In the genomic region with DNA sequence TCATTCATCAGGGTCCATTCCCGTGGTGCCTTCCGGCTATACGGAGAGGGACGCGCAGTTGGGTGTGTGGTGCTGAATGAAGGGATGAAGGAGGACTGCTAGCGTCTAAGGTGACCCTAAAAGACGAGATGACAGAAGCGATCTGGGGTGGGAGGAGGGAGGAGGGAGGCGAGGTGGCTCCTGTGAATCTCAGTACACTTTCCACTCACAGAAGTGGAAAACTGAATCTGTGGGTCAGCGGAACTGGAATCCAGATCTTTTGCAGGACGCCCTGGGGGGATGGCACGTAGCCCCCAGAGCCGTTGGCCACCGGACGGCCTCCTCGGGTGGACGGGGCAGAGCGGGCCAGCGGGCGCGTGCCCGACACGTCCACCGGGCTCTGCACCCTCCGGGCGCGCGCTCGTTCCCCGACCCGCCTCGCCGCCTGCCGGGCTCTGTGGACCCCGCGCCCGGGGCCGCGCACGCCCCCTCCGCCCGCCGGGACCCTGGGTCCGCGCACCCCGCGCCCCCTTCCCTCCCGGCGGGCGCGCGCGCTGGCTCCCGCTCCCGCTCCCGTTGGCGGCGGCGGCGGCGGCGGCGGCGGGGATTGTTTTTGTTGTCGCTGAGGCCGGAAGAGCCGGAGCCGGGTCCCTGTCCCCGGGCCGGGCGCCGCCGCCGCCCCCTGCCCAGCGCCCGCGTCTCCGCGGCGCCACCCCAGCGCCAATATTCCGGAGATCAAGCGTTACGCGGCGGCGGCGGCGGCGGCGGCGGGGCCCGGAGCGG, we compare ENCODE assay signal across 8 cellular contexts. TPM values are rescaled to one million over a fixed set of nuclear protein-coding genes. Genes with fewer than 3 reads are reported as not detected.
DNase-seq lines count a peak whose midpoint lies in the region; ATAC-seq and TF ChIP-seq lines count a peak whose summit lies in the region.

A gene (plus strand): TSS at position 403 of the 762 bp plus-strand sequence. CDS start 401 bp downstream, outside the sequence.

- ATAC-seq in activated B cell treated with CpG ODN at 0.5 μM for 24 hours (ENCODE audit: low read depth) (peak; percentile 59), GM19467 (IDR thresholded peaks at IDR 0.05; ENCODE audit: unreplicated experiment) (no peak)

- H3K9me3 Mint-ChIP-seq in activated B cell treated with CpG ODN at 0.5 μM for 24 hours = no peaks in the 10 kb centered on the region
- no peaks in the 10 kb centered on the region for H3K9me3 Mint-ChIP-seq in dendritic cell treated with granulocyte-macrophage colony-stimulating factor and Interleukin-4, amounts not matched to agents 40 ng/mL and 50 ng/mL, for 4 days

- no peaks in the 10 kb centered on the region for H3K27me3 Mint-ChIP-seq in activated B cell treated with CpG ODN at 0.5 μM for 24 hours
- no peaks in the 10 kb centered on the region for H3K27me3 Mint-ChIP-seq in dendritic cell treated with granulocyte-macrophage colony-stimulating factor and Interleukin-4, amounts not matched to agents 40 ng/mL and 50 ng/mL, for 4 days

- DNase-seq in NCI-H524 (lab: John Stamatoyannopoulos, UW) (peak; percentile 9 to 59), NCI-H524 treated with DMSO at 0.1 percent for 48 hours (lab: John Stamatoyannopoulos, UW) (no peak), M059J (ENCODE audit: low read depth) (peak; percentile 64), activated B cell treated with CpG ODN at 0.5 μM for 24 hours (peak; percentile 52), kidney epithelial cell (ENCODE audit: low read depth) (peak; percentile 18)

- H3K27ac Mint-ChIP-seq in activated B cell treated with CpG ODN at 0.5 μM for 24 hours = peak within 1 kb of the TSS; percentile 76
- H3K27ac Mint-ChIP-seq in dendritic cell treated with granulocyte-macrophage colony-stimulating factor and Interleukin-4, amounts not matched to agents 40 ng/mL and 50 ng/mL, for 4 days = peak within 1 kb of the TSS; percentile 92

- peaks cover 2% of the 10 kb centered on the region for H3K36me3 Mint-ChIP-seq in activated B cell treated with CpG ODN at 0.5 μM for 24 hours (ENCODE audit: low read depth)
- peaks cover 6% of the 10 kb centered on the region for H3K36me3 Mint-ChIP-seq in dendritic cell treated with granulocyte-macrophage colony-stimulating factor and Interleukin-4, amounts not matched to agents 40 ng/mL and 50 ng/mL, for 4 days (ENCODE audit: low read depth)

- CTCF ChIA-PET in activated B cell treated with CpG ODN at 0.5 μM for 24 hours (lab: Charles Lee) = no interaction called here

- no peak for TF ChIP-seq CTCF in activated B cell treated with CpG ODN at 0.5 μM for 24 hours (IDR thresholded peaks at IDR 0.05)
- TF ChIP-seq CTCF in kidney epithelial cell (IDR thresholded peaks at IDR 0.05; ENCODE audit: insufficient read depth, low read length, poor library complexity, severe bottlenecking) = no peak

- POLR2A ChIA-PET in activated B cell treated with CpG ODN at 0.5 μM for 24 hours (lab: Charles Lee) = interaction anchor here (0.7 kb wide), 1 partner anchor 472 kb away, joined by 6 read pairs; no protein-coding TSS in a partner anchor

- H3K27ac ChIP-seq in skin epidermis = peak within 1 kb of the TSS; percentile 79 to 99 (median 96)

- peak within 1 kb of the TSS; percentile 67 for H3K4me3 ChIP-seq in kidney epithelial cell (ENCODE audit: low read depth, low read length)
- H3K4me3 ChIP-seq in skin epidermis = peak within 1 kb of the TSS; percentile 55 to 90 (median 83)

- H3K4me3 Mint-ChIP-seq in activated B cell treated with CpG ODN at 0.5 μM for 24 hours = peak within 1 kb of the TSS; percentile 92
- H3K4me3 Mint-ChIP-seq in dendritic cell treated with granulocyte-macrophage colony-stimulating factor and Interleukin-4, amounts not matched to agents 40 ng/mL and 50 ng/mL, for 4 days = peak within 1 kb of the TSS; percentile 85

- no peaks in the 10 kb centered on the region for H3K36me3 ChIP-seq in kidney epithelial cell (ENCODE audit: control insufficient read depth, insufficient read depth, low read length)

- H3K4me1 Mint-ChIP-seq in activated B cell treated with CpG ODN at 0.5 μM for 24 hours = peaks cover 39% of the 10 kb centered on the region
- H3K4me1 Mint-ChIP-seq in dendritic cell treated with granulocyte-macrophage colony-stimulating factor and Interleukin-4, amounts not matched to agents 40 ng/mL and 50 ng/mL, for 4 days (ENCODE audit: low read depth) = peaks cover 57% of the 10 kb centered on the region

- intact Hi-C loops in activated B cell treated with CpG ODN at 0.5 μM for 24 hours (cut with micrococcal nuclease) = loop anchor here (5.0 kb wide), 2 partner anchors 75 to 125 kb away; a partner anchor contains a TSS
- intact Hi-C loops in dendritic cell treated with granulocyte-macrophage colony-stimulating factor and Interleukin-4, amounts not matched to agents 40 ng/mL and 50 ng/mL, for 4 days (cut with micrococcal nuclease) = no loop called here

- H3K27me3 ChIP-seq in kidney epithelial cell (ENCODE audit: control insufficient read depth, insufficient read depth, low read length) = no peaks in the 10 kb centered on the region

RNA-seq across cellular contexts. Expression of the gene that starts here (rescaled TPM):
- 3.4 and 7.1 TPM in 2 replicates for total RNA-seq in M059J (2014; rRNA removed; shearing (Covaris generic))
- total RNA-seq in activated B cell treated with CpG ODN at 0.5 μM for 24 hours (12.2 and 14.4 TPM in 2 replicates), kidney epithelial cell (14.0 and 14.2 TPM in 2 replicates)
